Comparison of ENCODE assay signal across 2 cellular contexts in genomic region chr5:1820381-1820780, GRCh38.
A peak's percentile ranks its signal among the peaks of the same experiment; 100 is the strongest.
TF ChIP-seq lines count a peak whose summit lies in the region.

No MANE protein-coding gene starts in this region.

TF ChIP-seq in IMR-90, 13 proteins besides CTCF, POLR2A, EP300 and RAD21:
- TF ChIP-seq MAFK (IDR thresholded peaks at IDR 0.05; ENCODE audit: low read depth, low read length) (peak; percentile 69), CEBPB (IDR thresholded peaks at IDR 0.05; ENCODE audit: low read depth, low read length) (no peak), MXI1 (IDR thresholded peaks at IDR 0.05; ENCODE audit: borderline replicate concordance, low read depth, low read length) (no peak)
- TF ChIP-seq, protein P1, sequence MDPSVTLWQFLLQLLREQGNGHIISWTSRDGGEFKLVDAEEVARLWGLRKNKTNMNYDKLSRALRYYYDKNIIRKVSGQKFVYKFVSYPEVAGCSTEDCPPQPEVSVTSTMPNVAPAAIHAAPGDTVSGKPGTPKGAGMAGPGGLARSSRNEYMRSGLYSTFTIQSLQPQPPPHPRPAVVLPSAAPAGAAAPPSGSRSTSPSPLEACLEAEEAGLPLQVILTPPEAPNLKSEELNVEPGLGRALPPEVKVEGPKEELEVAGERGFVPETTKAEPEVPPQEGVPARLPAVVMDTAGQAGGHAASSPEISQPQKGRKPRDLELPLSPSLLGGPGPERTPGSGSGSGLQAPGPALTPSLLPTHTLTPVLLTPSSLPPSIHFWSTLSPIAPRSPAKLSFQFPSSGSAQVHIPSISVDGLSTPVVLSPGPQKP (IDR thresholded peaks at IDR 0.05; ENCODE audit: borderline replicate concordance, low read depth, low read length): no peak

TF ChIP-seq in H1, 55 proteins besides CTCF, POLR2A, EP300 and RAD21:
- TF ChIP-seq TAF7 (optimal IDR thresholded peaks at IDR 0.05; ENCODE audit: borderline replicate concordance, low read depth, low read length) (no peak), MAFK (IDR thresholded peaks at IDR 0.05; ENCODE audit: low read depth, low read length) (0 out of 2 replicates have a peak, but pooled peaks have one; percentile 23)
